23 cellular contexts compared by ENCODE assay signal in the genomic region with DNA sequence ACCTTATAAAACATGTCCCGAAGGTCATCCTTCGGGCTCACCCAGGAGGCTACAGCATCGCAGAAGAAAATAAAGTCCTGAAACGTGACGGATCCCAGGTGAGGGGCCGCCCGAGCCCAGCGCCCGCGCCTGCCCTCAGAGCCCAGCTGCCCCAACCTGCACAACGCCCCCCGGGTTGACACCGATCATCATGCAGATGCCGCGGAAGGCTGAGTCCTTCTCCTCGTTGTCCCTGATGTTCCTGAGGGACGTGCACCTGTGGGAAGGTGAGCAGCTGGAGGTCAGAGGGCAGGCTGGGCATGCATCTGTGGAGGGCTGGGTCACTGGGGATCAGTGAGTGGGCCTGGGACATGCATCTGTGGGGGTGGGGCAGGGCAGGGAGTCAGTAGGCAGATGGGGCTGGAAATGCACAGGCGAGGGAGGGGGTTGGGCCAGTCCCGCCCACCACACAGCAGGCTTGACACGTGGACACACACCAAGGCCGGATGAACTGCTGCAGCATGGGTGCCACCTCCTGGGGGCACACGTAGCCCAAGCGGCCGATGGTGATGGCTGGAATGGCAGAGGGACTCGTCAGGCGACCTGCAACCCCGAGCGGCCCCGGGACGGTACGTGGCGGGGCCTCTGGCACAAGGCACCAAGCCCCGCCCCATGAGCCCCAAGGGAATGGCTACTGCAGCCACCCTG. TPM values are rescaled to one million over a fixed set of nuclear protein-coding genes. Genes with fewer than 3 reads are reported as not detected.
DNase-seq lines count a peak whose midpoint lies in the region; ATAC-seq, FAIRE-seq and TF ChIP-seq lines count a peak whose summit lies in the region.
"Had no signal": no experiment of that assay in that cellular context is flagged by ENCODE, and none has a peak within 500 bp of the region (broad histone marks: within the 10 kb centered on the region; RNA-seq: fewer than 3 reads in every experiment).

No MANE protein-coding gene starts in this region.

- no peak for TF ChIP-seq POLR2A in HepG2 (IDR thresholded peaks at IDR 0.05; ENCODE audit: insufficient read depth in 1 of 2, low read depth in 2 of 2, low read length in 2 of 2)

- H3K36me3 ChIP-seq in H7 (replicated peaks; ENCODE audit: control insufficient read depth, insufficient read depth, low read length), result peaks cover 48% of the 10 kb centered on the region
- peaks cover 38 to 57% of the 10 kb centered on the region in 2 experiments for H3K36me3 ChIP-seq in HepG2 (replicated peaks in 1 of 2; ENCODE audit: control insufficient read depth in 1 of 2, insufficient read depth in 2 of 2, low read length in 2 of 2)

- H3K4me1 ChIP-seq in HepG2 (ENCODE audit: insufficient read depth, low read length), result peaks cover 6% of the 10 kb centered on the region
- H3K4me1 ChIP-seq: A549 had no signal

- H4K20me1 ChIP-seq in HepG2 (ENCODE audit: insufficient read depth, low read length), result no peaks in the 10 kb centered on the region

- no peak for TF ChIP-seq EP300 in HepG2 (IDR thresholded peaks at IDR 0.05; ENCODE audit: low read depth in 2 of 2, low read length in 2 of 2)
- TF ChIP-seq EP300 in HepG2 (CRISPR knock-in tag; IDR thresholded peaks at IDR 0.05; ENCODE audit: borderline replicate concordance), result no peak

- no peak for ATAC-seq in HepG2
- ATAC-seq in stimulated activated naive CD8-positive, alpha-beta T cell treated with anti-CD3 and anti-CD28 coated beads, Interleukin-15, Interleukin-2, amounts not matched to agents 100 U/mL and 50 U/mL, for 24 hours, result no peak
- ATAC-seq: A549; CD8-positive, alpha-beta T cell had no signal

- peak; percentile 43 for DNase-seq in H7
- DNase-seq in RWPE1 (ENCODE audit: low spot score), result no peak
- no peak for DNase-seq in HepG2 (ENCODE audit: low spot score)
- DNase-seq in NCI-H187 treated with DMSO at 0.1 percent for 48 hours (lab: John Stamatoyannopoulos, UW), result no peak
- DNase-seq in stimulated activated naive CD8-positive, alpha-beta T cell treated with anti-CD3 and anti-CD28 coated beads, Interleukin-15, Interleukin-2, amounts not matched to agents 100 U/mL and 50 U/mL, for 24 hours, result no peak
- no peak for DNase-seq in epidermal melanocyte (ENCODE audit: insufficient read length, low spot score)
- DNase-seq: Calu3; CD8-positive, alpha-beta T cell; HFFc6; Karpas-422; MM.1S; NCI-H1092; NCI-H1436 treated with DMSO at 0.1 percent for 48 hours; NCI-H2029 treated with DMSO at 0.1 percent for 48 hours; NCI-H2171 treated with DMSO at 0.1 percent for 48 hours; NCI-H748 treated with DMSO at 0.1 percent for 48 hours had no signal

- no peak overlapping the region for H3K9ac ChIP-seq in HepG2 (ENCODE audit: insufficient read depth, low read depth, low read length)
- H3K9ac ChIP-seq: BLaER1 had no signal

- H3K27ac ChIP-seq in RWPE1 (peak overlapping the region; percentile 42; the same call in 1 of the 2 replicates), HepG2 (ENCODE audit: extremely low read length, insufficient read depth, low read length) (no peak overlapping the region)
- H3K27ac ChIP-seq: A549, BLaER1 had no signal

- intact Hi-C loops in HepG2 (cut with micrococcal nuclease; ENCODE audit: unreplicated experiment), result no loop called here

- H3K27me3 ChIP-seq in H7 (ENCODE audit: control insufficient read depth, insufficient read depth, low read length) (no peaks in the 10 kb centered on the region), HepG2 (ENCODE audit: control insufficient read depth in 1 of 2, insufficient read depth in 2 of 2, low read length in 2 of 2) (no peaks in the 10 kb centered on the region)
- H3K27me3 ChIP-seq: BLaER1 had no signal

- H2AFZ ChIP-seq in HepG2 (ENCODE audit: low read length), result no peak overlapping the region

- FAIRE-seq in HepG2 (lab: Jason Lieb, UNC), result no peak
- FAIRE-seq: A549, GM12892, GM18507 had no signal

- WGBS in HepG2 (ENCODE audit: low lambda C conversion rate), result 98% methylated on average over 14 of the region's 33 CpGs

- in situ Hi-C loops in HepG2 (cut with HindIII; ENCODE audit: extremely low pct_ligation_motif_present, low pct_unique_long_range_greater_than_20kb), result no loop called here

- POLR2A ChIA-PET in RWPE1 (lab: Yijun Ruan, JAX; ENCODE audit: low non-redundant PET), result interaction anchor here (0.7 kb wide), 1 partner anchor 15 kb away, joined by 6 read pairs; no protein-coding TSS in a partner anchor
- POLR2A ChIA-PET in HepG2 (lab: Yijun Ruan, JAX), result no interaction called here

- H3K4me2 ChIP-seq in HepG2 (ENCODE audit: low read depth, low read length), result no peak overlapping the region
- H3K4me2 ChIP-seq: A549, BLaER1 had no signal

- BruUV-seq in HepG2 (replicated peaks; lab: Mats Ljungman, UMichigan), result no TSS peak

- H3K4me3 ChIP-seq in H7 (ENCODE audit: insufficient read depth, low read depth, low read length) (no peak overlapping the region), HepG2 (replicated peaks in 1 of 3; ENCODE audit: insufficient read depth in 1 of 3, low read depth in 2 of 3, low read length in 3 of 3) (no peak overlapping the region)
- H3K4me3 ChIP-seq: A549, BLaER1 had no signal

- TF ChIP-seq CTCF in RWPE1 (conservative IDR thresholded peaks at IDR 0.05; ENCODE audit: low read depth), result no peak
- no peak for TF ChIP-seq CTCF in HepG2 (CRISPR knock-in tag; IDR thresholded peaks at IDR 0.05)

- no peaks in the 10 kb centered on the region for H3K79me2 ChIP-seq in HepG2 (ENCODE audit: insufficient read depth, low read length)

- TF ChIP-seq RAD21 in HepG2 (CRISPR knock-in tag; IDR thresholded peaks at IDR 0.05), result no peak

- CTCF ChIA-PET in RWPE1 (lab: Yijun Ruan, JAX) (interaction anchor here (0.7 kb wide), 1 partner anchor 887 kb away, joined by 4 read pairs; no protein-coding TSS in a partner anchor), HepG2 (lab: Yijun Ruan, JAX; ENCODE audit: low intra/inter-chr PET ratio, low total read pairs) (no interaction called here)

- no peaks in the 10 kb centered on the region for H3K9me3 ChIP-seq in HepG2 (ENCODE audit: low read length)
- H3K9me3 ChIP-seq: A549, BLaER1 had no signal

RNA-seq across cellular contexts. Expression of a gene that starts 5.3 kb away (rescaled TPM):
- total RNA-seq in H7 (2014; rRNA removed; shearing (Covaris generic)), result 15.3 and 21.2 TPM in 2 replicates
- total RNA-seq in HepG2 (2016; rRNA removed; fragmentation: Illumina TruSeq; extraction: Trizol), result 4.6 and 6.1 TPM in 2 replicates
- 1.2 and 2.0 TPM in 2 replicates for total RNA-seq in HepG2 (2016; cell fraction: cytosol; rRNA removed; fragmentation: Illumina TruSeq; extraction: Trizol; ENCODE audit: low read depth)
- total RNA-seq in HepG2 (2016; cell fraction: insoluble cytoplasmic fraction; rRNA removed; fragmentation: Illumina TruSeq; extraction: Trizol), result 3.8 and 6.5 TPM in 2 replicates
- total RNA-seq in HepG2 (2016; cell fraction: membrane; rRNA removed; fragmentation: Illumina TruSeq; extraction: Trizol), result 2.3 and 2.8 TPM in 2 replicates
- total RNA-seq in HepG2 (2016; cell fraction: nucleus; rRNA removed; fragmentation: Illumina TruSeq; extraction: Trizol), result 5.5 and 5.9 TPM in 2 replicates
- polyA plus RNA-seq in HepG2 (2011; rRNA removed), result 5.7 and 7.0 TPM in 2 replicates
- 6.0 and 11.9 TPM in 2 replicates for polyA plus RNA-seq in HepG2 (2011; cell fraction: cytosol; rRNA removed)
- polyA plus RNA-seq in HepG2 (2011; cell fraction: nucleus; rRNA removed), result 21.5 and 25.3 TPM in 2 replicates
- polyA plus RNA-seq in HepG2 (2012), result 3.3 TPM in 2 replicates
- 1.7 and 1.9 TPM in 2 replicates for polyA plus RNA-seq in HepG2 (2016; cell fraction: cytosol; fragmentation: Illumina TruSeq; extraction: Trizol; ENCODE audit: low read depth)
- 4.4 and 5.7 TPM in 2 replicates for polyA plus RNA-seq in HepG2 (2016; cell fraction: insoluble cytoplasmic fraction; fragmentation: Illumina TruSeq; extraction: Trizol; ENCODE audit: low read depth)
- 1.9 and 2.7 TPM in 2 replicates for polyA plus RNA-seq in HepG2 (2016; cell fraction: membrane; fragmentation: Illumina TruSeq; extraction: Trizol; ENCODE audit: low read depth)
- 12.6 and 13.0 TPM in 2 replicates for polyA plus RNA-seq in HepG2 (2016; cell fraction: nucleus; fragmentation: Illumina TruSeq; extraction: Trizol; ENCODE audit: insufficient read depth, low read depth)
- polyA minus RNA-seq in HepG2 (2011; rRNA and poly(A)+ RNA removed; ENCODE audit: low replicate concordance), result 10.4 and 13.8 TPM in 2 replicates
- polyA minus RNA-seq in HepG2 (2011; cell fraction: cytosol; rRNA and poly(A)+ RNA removed), result 3.2 and 4.4 TPM in 2 replicates
- polyA minus RNA-seq in HepG2 (2011; cell fraction: nucleus; rRNA and poly(A)+ RNA removed), result 2.7 and 4.4 TPM in 2 replicates

RNA-seq across cellular contexts. Expression of a gene that starts 13.9 kb away (rescaled TPM):
- not detected in 2 replicates for total RNA-seq in H7 (2014; rRNA removed; shearing (Covaris generic))
- total RNA-seq in HepG2 (2016; rRNA removed; fragmentation: Illumina TruSeq; extraction: Trizol), result not detected in 2 replicates
- total RNA-seq in HepG2 (2016; cell fraction: cytosol; rRNA removed; fragmentation: Illumina TruSeq; extraction: Trizol; ENCODE audit: low read depth), result not detected in 2 replicates
- not detected in 2 replicates for total RNA-seq in HepG2 (2016; cell fraction: insoluble cytoplasmic fraction; rRNA removed; fragmentation: Illumina TruSeq; extraction: Trizol)
- total RNA-seq in HepG2 (2016; cell fraction: membrane; rRNA removed; fragmentation: Illumina TruSeq; extraction: Trizol), result not detected in 2 replicates
- not detected in 2 replicates for total RNA-seq in HepG2 (2016; cell fraction: nucleus; rRNA removed; fragmentation: Illumina TruSeq; extraction: Trizol)
- polyA plus RNA-seq in HepG2 (2011; rRNA removed), result not detected in 2 replicates
- not detected in 2 replicates for polyA plus RNA-seq in HepG2 (2011; cell fraction: cytosol; rRNA removed)
- 0.82 TPM in 1 of 2 replicates, not detected in the other for polyA plus RNA-seq in HepG2 (2011; cell fraction: nucleus; rRNA removed)
- polyA plus RNA-seq in HepG2 (2012), result not detected in 2 replicates
- polyA plus RNA-seq in HepG2 (2016; cell fraction: cytosol; fragmentation: Illumina TruSeq; extraction: Trizol; ENCODE audit: low read depth), result not detected in 2 replicates
- polyA plus RNA-seq in HepG2 (2016; cell fraction: insoluble cytoplasmic fraction; fragmentation: Illumina TruSeq; extraction: Trizol; ENCODE audit: low read depth), result not detected in 2 replicates
- not detected in 2 replicates for polyA plus RNA-seq in HepG2 (2016; cell fraction: membrane; fragmentation: Illumina TruSeq; extraction: Trizol; ENCODE audit: low read depth)
- polyA plus RNA-seq in HepG2 (2016; cell fraction: nucleus; fragmentation: Illumina TruSeq; extraction: Trizol; ENCODE audit: insufficient read depth, low read depth), result not detected in 2 replicates
- polyA minus RNA-seq in HepG2 (2011; rRNA and poly(A)+ RNA removed; ENCODE audit: low replicate concordance), result 0.68 and 1.9 TPM in 2 replicates
- not detected in 2 replicates for polyA minus RNA-seq in HepG2 (2011; cell fraction: cytosol; rRNA and poly(A)+ RNA removed)
- not detected in 2 replicates for polyA minus RNA-seq in HepG2 (2011; cell fraction: nucleus; rRNA and poly(A)+ RNA removed)
- total RNA-seq: Calu3; CD8-positive, alpha-beta T cell; H4; HFFc6; NCI-H460; T-helper 1 cell treated with Interleukin-12 subunit alpha and Interleukin-12 subunit beta and Interleukin-4 antibody, amounts not matched to agents 30 ng/mL and 1 ng/mL, for 36 hours had no signal
- polyA plus RNA-seq: A549 had no signal

RNA-seq across cellular contexts. Expression of a gene that starts 20.1 kb away (rescaled TPM):
- total RNA-seq in H7 (2014; rRNA removed; shearing (Covaris generic)), result 83.1 and 86.4 TPM in 2 replicates
- 34.8 and 43.3 TPM in 2 replicates for total RNA-seq in HepG2 (2016; rRNA removed; fragmentation: Illumina TruSeq; extraction: Trizol)
- 18.6 and 20.2 TPM in 2 replicates for total RNA-seq in HepG2 (2016; cell fraction: cytosol; rRNA removed; fragmentation: Illumina TruSeq; extraction: Trizol; ENCODE audit: low read depth)
- total RNA-seq in HepG2 (2016; cell fraction: insoluble cytoplasmic fraction; rRNA removed; fragmentation: Illumina TruSeq; extraction: Trizol), result 36.3 and 41.9 TPM in 2 replicates
- 18.6 and 23.3 TPM in 2 replicates for total RNA-seq in HepG2 (2016; cell fraction: membrane; rRNA removed; fragmentation: Illumina TruSeq; extraction: Trizol)
- total RNA-seq in HepG2 (2016; cell fraction: nucleus; rRNA removed; fragmentation: Illumina TruSeq; extraction: Trizol), result 44.1 and 48.8 TPM in 2 replicates
- polyA plus RNA-seq in HepG2 (2011; rRNA removed), result 84.3 and 84.6 TPM in 2 replicates
- polyA plus RNA-seq in HepG2 (2011; cell fraction: cytosol; rRNA removed), result 70.3 and 86.4 TPM in 2 replicates
- 180 and 198 TPM in 2 replicates for polyA plus RNA-seq in HepG2 (2011; cell fraction: nucleus; rRNA removed)
- 54.1 and 72.2 TPM in 2 replicates for polyA plus RNA-seq in HepG2 (2012)
- polyA plus RNA-seq in HepG2 (2016; cell fraction: cytosol; fragmentation: Illumina TruSeq; extraction: Trizol; ENCODE audit: low read depth), result 12.2 and 12.4 TPM in 2 replicates
- polyA plus RNA-seq in HepG2 (2016; cell fraction: insoluble cytoplasmic fraction; fragmentation: Illumina TruSeq; extraction: Trizol; ENCODE audit: low read depth), result 34.0 and 35.3 TPM in 2 replicates
- 12.8 and 13.6 TPM in 2 replicates for polyA plus RNA-seq in HepG2 (2016; cell fraction: membrane; fragmentation: Illumina TruSeq; extraction: Trizol; ENCODE audit: low read depth)
- polyA plus RNA-seq in HepG2 (2016; cell fraction: nucleus; fragmentation: Illumina TruSeq; extraction: Trizol; ENCODE audit: insufficient read depth, low read depth), result 90.1 and 103 TPM in 2 replicates
- 80.2 and 94.5 TPM in 2 replicates for polyA minus RNA-seq in HepG2 (2011; rRNA and poly(A)+ RNA removed; ENCODE audit: low replicate concordance)
- 27.8 and 30.4 TPM in 2 replicates for polyA minus RNA-seq in HepG2 (2011; cell fraction: cytosol; rRNA and poly(A)+ RNA removed)
- 56.0 and 62.9 TPM in 2 replicates for polyA minus RNA-seq in HepG2 (2011; cell fraction: nucleus; rRNA and poly(A)+ RNA removed)

RNA-seq across cellular contexts. Expression of a gene that starts 22.0 kb away (rescaled TPM):
- 34.1 and 48.9 TPM in 2 replicates for total RNA-seq in H7 (2014; rRNA removed; shearing (Covaris generic))
- total RNA-seq in HepG2 (2016; rRNA removed; fragmentation: Illumina TruSeq; extraction: Trizol), result 31.7 and 33.6 TPM in 2 replicates
- total RNA-seq in HepG2 (2016; cell fraction: cytosol; rRNA removed; fragmentation: Illumina TruSeq; extraction: Trizol; ENCODE audit: low read depth), result 8.0 and 12.5 TPM in 2 replicates
- 25.3 and 38.9 TPM in 2 replicates for total RNA-seq in HepG2 (2016; cell fraction: insoluble cytoplasmic fraction; rRNA removed; fragmentation: Illumina TruSeq; extraction: Trizol)
- total RNA-seq in HepG2 (2016; cell fraction: membrane; rRNA removed; fragmentation: Illumina TruSeq; extraction: Trizol), result 11.9 and 12.3 TPM in 2 replicates
- 61.9 and 64.9 TPM in 2 replicates for total RNA-seq in HepG2 (2016; cell fraction: nucleus; rRNA removed; fragmentation: Illumina TruSeq; extraction: Trizol)
- 61.0 and 76.1 TPM in 2 replicates for polyA plus RNA-seq in HepG2 (2011; rRNA removed)
- 38.5 and 42.9 TPM in 2 replicates for polyA plus RNA-seq in HepG2 (2011; cell fraction: cytosol; rRNA removed)
- 224 and 272 TPM in 2 replicates for polyA plus RNA-seq in HepG2 (2011; cell fraction: nucleus; rRNA removed)
- 28.4 and 35.1 TPM in 2 replicates for polyA plus RNA-seq in HepG2 (2012)
- polyA plus RNA-seq in HepG2 (2016; cell fraction: cytosol; fragmentation: Illumina TruSeq; extraction: Trizol; ENCODE audit: low read depth), result 2.2 and 2.4 TPM in 2 replicates
- polyA plus RNA-seq in HepG2 (2016; cell fraction: insoluble cytoplasmic fraction; fragmentation: Illumina TruSeq; extraction: Trizol; ENCODE audit: low read depth), result 21.0 and 28.3 TPM in 2 replicates
- 6.6 and 7.3 TPM in 2 replicates for polyA plus RNA-seq in HepG2 (2016; cell fraction: membrane; fragmentation: Illumina TruSeq; extraction: Trizol; ENCODE audit: low read depth)
- polyA plus RNA-seq in HepG2 (2016; cell fraction: nucleus; fragmentation: Illumina TruSeq; extraction: Trizol; ENCODE audit: insufficient read depth, low read depth), result 143 and 147 TPM in 2 replicates
- polyA minus RNA-seq in HepG2 (2011; rRNA and poly(A)+ RNA removed; ENCODE audit: low replicate concordance), result 198 and 267 TPM in 2 replicates
- 42.5 and 44.2 TPM in 2 replicates for polyA minus RNA-seq in HepG2 (2011; cell fraction: cytosol; rRNA and poly(A)+ RNA removed)
- 77.4 and 98.6 TPM in 2 replicates for polyA minus RNA-seq in HepG2 (2011; cell fraction: nucleus; rRNA and poly(A)+ RNA removed)

RNA-seq across cellular contexts. Expression of a gene that starts 32.7 kb away (rescaled TPM):
- 186 and 218 TPM in 2 replicates for total RNA-seq in H7 (2014; rRNA removed; shearing (Covaris generic))
- 159 and 179 TPM in 2 replicates for total RNA-seq in HepG2 (2016; rRNA removed; fragmentation: Illumina TruSeq; extraction: Trizol)
- total RNA-seq in HepG2 (2016; cell fraction: cytosol; rRNA removed; fragmentation: Illumina TruSeq; extraction: Trizol; ENCODE audit: low read depth), result 156 and 157 TPM in 2 replicates
- 154 and 178 TPM in 2 replicates for total RNA-seq in HepG2 (2016; cell fraction: insoluble cytoplasmic fraction; rRNA removed; fragmentation: Illumina TruSeq; extraction: Trizol)
- total RNA-seq in HepG2 (2016; cell fraction: membrane; rRNA removed; fragmentation: Illumina TruSeq; extraction: Trizol), result 185 and 199 TPM in 2 replicates
- 62.7 and 73.8 TPM in 2 replicates for total RNA-seq in HepG2 (2016; cell fraction: nucleus; rRNA removed; fragmentation: Illumina TruSeq; extraction: Trizol)
- 160 and 166 TPM in 2 replicates for polyA plus RNA-seq in HepG2 (2011; rRNA removed)
- 192 and 223 TPM in 2 replicates for polyA plus RNA-seq in HepG2 (2011; cell fraction: cytosol; rRNA removed)
- polyA plus RNA-seq in HepG2 (2011; cell fraction: nucleus; rRNA removed), result 109 and 112 TPM in 2 replicates
- polyA plus RNA-seq in HepG2 (2012), result 136 and 148 TPM in 2 replicates
- 176 and 190 TPM in 2 replicates for polyA plus RNA-seq in HepG2 (2016; cell fraction: cytosol; fragmentation: Illumina TruSeq; extraction: Trizol; ENCODE audit: low read depth)
- 222 and 228 TPM in 2 replicates for polyA plus RNA-seq in HepG2 (2016; cell fraction: insoluble cytoplasmic fraction; fragmentation: Illumina TruSeq; extraction: Trizol; ENCODE audit: low read depth)
- polyA plus RNA-seq in HepG2 (2016; cell fraction: membrane; fragmentation: Illumina TruSeq; extraction: Trizol; ENCODE audit: low read depth), result 221 and 223 TPM in 2 replicates
- 208 and 213 TPM in 2 replicates for polyA plus RNA-seq in HepG2 (2016; cell fraction: nucleus; fragmentation: Illumina TruSeq; extraction: Trizol; ENCODE audit: insufficient read depth, low read depth)
- 41.5 and 65.9 TPM in 2 replicates for polyA minus RNA-seq in HepG2 (2011; rRNA and poly(A)+ RNA removed; ENCODE audit: low replicate concordance)
- 36.6 and 38.7 TPM in 2 replicates for polyA minus RNA-seq in HepG2 (2011; cell fraction: cytosol; rRNA and poly(A)+ RNA removed)
- 22.7 and 23.7 TPM in 2 replicates for polyA minus RNA-seq in HepG2 (2011; cell fraction: nucleus; rRNA and poly(A)+ RNA removed)
